In the genomic region with DNA sequence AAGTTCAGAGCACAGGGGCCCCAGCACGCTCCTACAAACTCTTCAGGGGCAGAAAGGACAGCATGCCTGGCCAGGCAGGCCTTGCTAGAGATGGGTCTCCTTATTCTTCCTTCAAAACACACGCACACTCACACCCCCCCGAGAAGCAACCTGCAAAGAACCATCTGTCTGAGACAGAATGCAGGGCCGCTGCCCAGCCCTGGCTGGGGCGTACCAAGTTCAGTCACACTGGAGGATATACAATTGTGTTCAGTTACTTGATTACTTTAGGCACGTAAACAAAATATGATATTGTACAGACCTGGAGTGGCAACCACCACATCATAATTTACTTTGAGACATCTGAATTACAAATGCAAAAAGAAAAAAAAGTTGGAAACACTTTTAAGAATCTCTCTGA, we compare ENCODE assay signal across 16 cellular contexts. TPM values are rescaled to one million over a fixed set of nuclear protein-coding genes. Genes with fewer than 3 reads are reported as not detected.
A peak's percentile ranks its signal among the peaks of the same experiment; 100 is the strongest.
DNase-seq lines count a peak whose midpoint lies in the region; ATAC-seq, FAIRE-seq and TF ChIP-seq lines count a peak whose summit lies in the region.
"Had no signal": no experiment of that assay in that cellular context is flagged by ENCODE, and none has a peak within 500 bp of the region (broad histone marks: within the 10 kb centered on the region; RNA-seq: fewer than 3 reads in every experiment).

No MANE protein-coding gene starts in this region.

- TF ChIP-seq POLR2A in thyroid gland (IDR thresholded peaks at IDR 0.05) = no peak
- TF ChIP-seq POLR2A in H54 (IDR thresholded peaks at IDR 0.05; ENCODE audit: low read depth, low read length) = no peak

- H3K4me1 Mint-ChIP-seq in activated T-cell treated with anti-CD3 and anti-CD28 coated beads, Interleukin-2, amount 50 U/mL, for 24 hours (ENCODE audit: low read depth) = peaks cover 91% of the 10 kb centered on the region

- H3K4me3 Mint-ChIP-seq in activated T-cell treated with anti-CD3 and anti-CD28 coated beads, Interleukin-2, amount 50 U/mL, for 24 hours = no peak overlapping the region

- H3K9me3 Mint-ChIP-seq in activated T-cell treated with anti-CD3 and anti-CD28 coated beads, Interleukin-2, amount 50 U/mL, for 24 hours = no peaks in the 10 kb centered on the region

- H3K27me3 Mint-ChIP-seq in activated T-cell treated with anti-CD3 and anti-CD28 coated beads, Interleukin-2, amount 50 U/mL, for 24 hours = no peaks in the 10 kb centered on the region

- FAIRE-seq in H54 (lab: Jason Lieb, UNC) = no peak
- FAIRE-seq: keratinocyte, TTC549 had no signal

- H3K27me3 ChIP-seq in muscle layer of colon (ENCODE audit: control insufficient read depth in 1 of 2, insufficient read depth in 2 of 2, low read length in 2 of 2) (no peaks in the 10 kb centered on the region), thyroid gland (no peaks in the 10 kb centered on the region)

- intact Hi-C loops in thyroid gland (cut with DNase I) = loop anchor here (5.0 kb wide), 1 partner anchor 36 kb away; no protein-coding TSS in a partner anchor

- no peak for TF ChIP-seq CTCF in thyroid gland (IDR thresholded peaks at IDR 0.05)

- no peak for ATAC-seq in HG02610 (IDR thresholded peaks at IDR 0.05; ENCODE audit: unreplicated experiment)

- 72 to 79% methylated on average over 5 to 6 of the region's 6 CpGs for WGBS in thyroid gland, 2 donors

- no peak overlapping the region for H3K9ac ChIP-seq in muscle layer of colon (ENCODE audit: low read length)

- no peak for DNase-seq in activated T-cell treated with anti-CD3 and anti-CD28 coated beads, Interleukin-2, amount 50 U/mL, for 24 hours
- no peak for DNase-seq in activated T-cell treated with anti-CD3 and anti-CD28 coated beads, Interleukin-2, amount 50 U/mL, for 48 hours
- DNase-seq in amniotic epithelial cell (ENCODE audit: low read depth) (peak; percentile 43), thyroid gland (no peak), NCI-H345 treated with DMSO at 0.1 percent for 48 hours (lab: John Stamatoyannopoulos, UW; ENCODE audit: unreplicated experiment) (no peak), H54 (ENCODE audit: insufficient read length, low spot score) (no peak)
- DNase-seq: ACHN, DMS79 treated with DMSO at 0.1 percent for 48 hours, MM.1S, NCI-H2227 treated with DMSO at 0.1 percent for 48 hours, occipital lobe, Right ventricle myocardium superior had no signal

- H3K27ac Mint-ChIP-seq in activated T-cell treated with anti-CD3 and anti-CD28 coated beads, Interleukin-2, amount 50 U/mL, for 24 hours = peak overlapping the region; percentile 50

- peaks cover 4% of the 10 kb centered on the region for H3K36me3 Mint-ChIP-seq in activated T-cell treated with anti-CD3 and anti-CD28 coated beads, Interleukin-2, amount 50 U/mL, for 24 hours (ENCODE audit: low read depth)

- H3K9me3 ChIP-seq in muscle layer of colon (ENCODE audit: low read length) (no peaks in the 10 kb centered on the region), thyroid gland (no peaks in the 10 kb centered on the region)

- H3K36me3 ChIP-seq in muscle layer of colon (ENCODE audit: insufficient read depth, low read length) (no peaks in the 10 kb centered on the region), thyroid gland (no peaks in the 10 kb centered on the region)

- H3K27ac ChIP-seq in muscle layer of colon (ENCODE audit: low read depth, low read length) (peak overlapping the region; percentile 79), thyroid gland (peak overlapping the region; percentile 89 to 98 (median 93))

- no peak overlapping the region for H3K4me3 ChIP-seq in muscle layer of colon (ENCODE audit: low read depth in 1 of 2, low read length in 2 of 2)
- H3K4me3 ChIP-seq in thyroid gland (replicated peaks in 1 of 3) = no peak overlapping the region

- H3K4me1 ChIP-seq in muscle layer of colon (ENCODE audit: insufficient read depth, low read length) = peaks cover 92% of the 10 kb centered on the region
- H3K4me1 ChIP-seq in thyroid gland = peaks cover 88 to 93% of the 10 kb centered on the region in 2 donors

RNA-seq across cellular contexts. Expression of gene FAM53B, which starts 5.7 kb away (rescaled TPM):
- total RNA-seq in thyroid gland = 10 to 100 TPM; 37.6 to 96.3 (median 80.4) TPM

RNA-seq across cellular contexts. Expression of gene EEF1AKMT2, which starts 53.2 kb away (rescaled TPM):
- total RNA-seq in thyroid gland = 10 to 100 TPM; 23.8 to 33.6 (median 26.6) TPM
